Comparison of ENCODE assay signal across 8 cellular contexts in genomic region chr12:26517320-26517719, GRCh38.
DNase-seq lines count a peak whose midpoint lies in the region; ATAC-seq and TF ChIP-seq lines count a peak whose summit lies in the region.
"Not testable (repeated sequence)": the region's sequence is repeated elsewhere in the genome, so short reads cannot be mapped to it uniquely, and the experiment has no call there.

No MANE protein-coding gene starts in this region.

- H3K4me3 Mint-ChIP-seq in stimulated activated naive B cell treated with anti-CD40 and anti-IgM and Interleukin-4, amounts not matched to agents 10 μg/mL and 1 μg/mL and 100 μg/mL, for 72 hours = not testable (repeated sequence)

- not testable (repeated sequence) for TF ChIP-seq POLR2A in GM18505 (IDR thresholded peaks at IDR 0.05; ENCODE audit: borderline replicate concordance, extremely low read depth, insufficient read depth, insufficient read length)

- peaks cover 9 to 20% of the 10 kb centered on the region in 2 donors for H3K4me1 Mint-ChIP-seq in stimulated activated naive B cell treated with anti-CD40 and anti-IgM and Interleukin-4, amounts not matched to agents 10 μg/mL and 1 μg/mL and 100 μg/mL, for 72 hours

- peak overlapping the region; percentile 74 for H3K27ac Mint-ChIP-seq in stimulated activated naive B cell treated with anti-CD40 and anti-IgM and Interleukin-4, amounts not matched to agents 10 μg/mL and 1 μg/mL and 100 μg/mL, for 72 hours

- not testable (repeated sequence) for H3K36me3 Mint-ChIP-seq in stimulated activated naive B cell treated with anti-CD40 and anti-IgM and Interleukin-4, amounts not matched to agents 10 μg/mL and 1 μg/mL and 100 μg/mL, for 72 hours

- ATAC-seq in GM18505 (IDR thresholded peaks at IDR 0.05; ENCODE audit: unreplicated experiment) = peak; percentile 70
- peak; percentile 65 for ATAC-seq in GM18868 (IDR thresholded peaks at IDR 0.05; ENCODE audit: unreplicated experiment)
- peak; percentile 71 for ATAC-seq in GM19397 (IDR thresholded peaks at IDR 0.05; ENCODE audit: unreplicated experiment)
- peak; percentile 76 for ATAC-seq in GM21723 (IDR thresholded peaks at IDR 0.05; ENCODE audit: unreplicated experiment)
- ATAC-seq in HG02870 (IDR thresholded peaks at IDR 0.05; ENCODE audit: unreplicated experiment) = peak; percentile 70
- peak; percentile 51 for ATAC-seq in HG03135 (IDR thresholded peaks at IDR 0.05; ENCODE audit: unreplicated experiment)
- peak; percentile 60 for ATAC-seq in HG03571 (IDR thresholded peaks at IDR 0.05; ENCODE audit: unreplicated experiment)
- ATAC-seq in stimulated activated naive B cell treated with anti-CD40 and anti-IgM and Interleukin-4, amounts not matched to agents 10 μg/mL and 1 μg/mL and 100 μg/mL, for 72 hours (replicated peaks) = not testable (repeated sequence)

- DNase-seq in stimulated activated naive B cell treated with anti-CD40 and anti-IgM and Interleukin-4, amounts not matched to agents 10 μg/mL and 1 μg/mL and 100 μg/mL, for 72 hours = not testable (repeated sequence)

- H3K27me3 Mint-ChIP-seq in stimulated activated naive B cell treated with anti-CD40 and anti-IgM and Interleukin-4, amounts not matched to agents 10 μg/mL and 1 μg/mL and 100 μg/mL, for 72 hours = not testable (repeated sequence)

- not testable (repeated sequence) for H3K9me3 Mint-ChIP-seq in stimulated activated naive B cell treated with anti-CD40 and anti-IgM and Interleukin-4, amounts not matched to agents 10 μg/mL and 1 μg/mL and 100 μg/mL, for 72 hours
